In genomic region chr10:60209874-60210584, GRCh38 we compare ENCODE assay signal across 17 cellular contexts.
DNase-seq lines count a peak whose midpoint lies in the region; ATAC-seq and TF ChIP-seq lines count a peak whose summit lies in the region.
"Had no signal": no experiment of that assay in that cellular context is flagged by ENCODE, and none has a peak within 500 bp of the region (broad histone marks: within the 10 kb centered on the region; RNA-seq: fewer than 3 reads in every experiment).

No MANE protein-coding gene starts in this region.

- intact Hi-C loops in CD4-positive, alpha-beta memory T cell (cut with micrococcal nuclease): loop anchor here (10.0 kb wide), 1 partner anchor 585 kb away; no protein-coding TSS in a partner anchor

- H3K79me1 ChIP-seq in mesendoderm (ENCODE audit: low read length): no peaks in the 10 kb centered on the region

- H3K79me2 ChIP-seq in GM23338 (replicated peaks; ENCODE audit: insufficient read depth) (no peaks in the 10 kb centered on the region), mesendoderm (ENCODE audit: control insufficient read depth, insufficient read depth, low read length) (no peaks in the 10 kb centered on the region)

- no peak overlapping the region for H3K9ac ChIP-seq in mesendoderm (ENCODE audit: low read length)

- no CpG with 5 or more reads among the region's 7 CpGs for WGBS in mesendoderm (ENCODE audit: extremely low coverage, insufficient coverage, low lambda C conversion rate)

- H2BK5ac ChIP-seq in mesendoderm (ENCODE audit: low read length): no peak overlapping the region

- H3K9me3 ChIP-seq in CD4-positive, alpha-beta memory T cell (ENCODE audit: control insufficient read depth in 1 of 2, low read length in 2 of 2): no peaks in the 10 kb centered on the region
- H3K9me3 ChIP-seq: right atrium auricular region had no signal

- POLR2A ChIA-PET in CD4-positive, alpha-beta memory T cell (lab: Charles Lee; ENCODE audit: partially characterized antibody): no interaction called here
- POLR2A ChIA-PET in activated CD4-positive, alpha-beta memory T cell treated with anti-CD3 and anti-CD28 coated beads, Interleukin-2, amount 10 ng/mL, durations not matched to agents 7 days and 5 days (lab: Charles Lee): no interaction called here

- H3F3A ChIP-seq in GM23338 (replicated peaks; ENCODE audit: low read depth): no peaks in the 10 kb centered on the region

- H3K27me3 Mint-ChIP-seq in CD4-positive, alpha-beta memory T cell: no peaks in the 10 kb centered on the region
- H3K27me3 Mint-ChIP-seq in GM23338 (ENCODE audit: insufficient read depth, low read depth, poor library complexity): peaks cover 4% of the 10 kb centered on the region
- no peaks in the 10 kb centered on the region for H3K27me3 Mint-ChIP-seq in activated CD4-positive, alpha-beta memory T cell treated with anti-CD3 and anti-CD28 coated beads, Interleukin-2, amount 10 ng/mL, durations not matched to agents 7 days and 5 days

- H2BK120ac ChIP-seq in mesendoderm (ENCODE audit: low read depth, low read length): no peak overlapping the region

- no peaks in the 10 kb centered on the region for H4K20me1 ChIP-seq in GM23338 (replicated peaks; ENCODE audit: insufficient read depth)

- H3K4me1 ChIP-seq in CD4-positive, alpha-beta memory T cell (ENCODE audit: insufficient read depth, low read length): peaks cover 18% of the 10 kb centered on the region
- H3K4me1 ChIP-seq in GM23338 (ENCODE audit: insufficient read depth) (no peaks in the 10 kb centered on the region), mesendoderm (ENCODE audit: control insufficient read depth, low read depth, low read length) (no peaks in the 10 kb centered on the region)
- H3K4me1 ChIP-seq: right atrium auricular region had no signal

- peak overlapping the region in 5 of 7 donors; percentile 4 to 91 (median 81) for H3K27ac Mint-ChIP-seq in CD4-positive, alpha-beta memory T cell
- H3K27ac Mint-ChIP-seq in GM23338: no peak overlapping the region
- H3K27ac Mint-ChIP-seq in activated CD4-positive, alpha-beta memory T cell treated with anti-CD3 and anti-CD28 coated beads, Interleukin-2, amount 10 ng/mL, durations not matched to agents 7 days and 5 days: peak overlapping the region; percentile 44
- H3K27ac Mint-ChIP-seq: natural killer cell had no signal

- no peak overlapping the region for H4K8ac ChIP-seq in mesendoderm (ENCODE audit: low read depth, low read length)

- H4K5ac ChIP-seq in mesendoderm (ENCODE audit: low read length): no peak overlapping the region

- H2AFZ ChIP-seq in GM23338: no peak overlapping the region

- no peaks in the 10 kb centered on the region for H3K36me3 ChIP-seq in CD4-positive, alpha-beta memory T cell (ENCODE audit: insufficient read depth, low read length)
- no peaks in the 10 kb centered on the region for H3K36me3 ChIP-seq in GM23338 (ENCODE audit: insufficient read depth)
- no peaks in the 10 kb centered on the region for H3K36me3 ChIP-seq in mesendoderm (ENCODE audit: control insufficient read depth, insufficient read depth, low read length)

- H3K9me2 ChIP-seq in GM23338 (ENCODE audit: insufficient read depth): no peaks in the 10 kb centered on the region

- peak overlapping the region; percentile 25; the same call in 1 of the 2 replicates for H3K4me2 ChIP-seq in GM23338
- no peak overlapping the region for H3K4me2 ChIP-seq in mesendoderm (ENCODE audit: low read length)

- TF ChIP-seq CTCF in GM23338 (conservative IDR thresholded peaks at IDR 0.05; ENCODE audit: low read depth in 2 of 2): no peak

- peaks cover 29 to 39% (median 31%) of the 10 kb centered on the region in 4 donors for H3K4me1 Mint-ChIP-seq in CD4-positive, alpha-beta memory T cell
- H3K4me1 Mint-ChIP-seq in GM23338: peaks cover 13% of the 10 kb centered on the region
- peaks cover 30% of the 10 kb centered on the region for H3K4me1 Mint-ChIP-seq in activated CD4-positive, alpha-beta memory T cell treated with anti-CD3 and anti-CD28 coated beads, Interleukin-2, amount 10 ng/mL, durations not matched to agents 7 days and 5 days

- DNase-seq in CD4-positive, alpha-beta memory T cell: no peak
- DNase-seq in GM23338 (ENCODE audit: low spot score): peak; percentile 38
- DNase-seq in activated CD4-positive, alpha-beta memory T cell treated with anti-CD3 and anti-CD28 coated beads, Interleukin-2, amount 10 ng/mL, durations not matched to agents 7 days and 5 days: no peak
- DNase-seq in mesendoderm: peak; percentile 48
- no peak for DNase-seq in glomerular visceral epithelial cell (ENCODE audit: extremely low spot score)
- DNase-seq in stimulated activated CD4-positive, alpha-beta T cell treated with anti-CD3 and anti-CD28 coated beads, Interleukin-4, amount 100 ng/mL, for 24 hours: no peak
- DNase-seq: activated CD4-positive, CD25-positive, alpha-beta regulatory T cell treated with anti-CD3 and anti-CD28 coated beads, Interleukin-2, amount 50 U/mL, for 72 hours; activated gamma-delta T cell treated with Interleukin-2 at 50 U/mL for 16 hours; caudate nucleus; KG1; left colon; natural killer cell; NCI-H2081; stimulated activated CD4-positive, alpha-beta T cell treated with anti-CD3 and anti-CD28 coated beads, Interleukin-2, amount 100 ng/mL, for 48 hours had no signal

- peaks cover 24 to 30% of the 10 kb centered on the region in 2 donors for H3K36me3 Mint-ChIP-seq in CD4-positive, alpha-beta memory T cell
- no peaks in the 10 kb centered on the region for H3K36me3 Mint-ChIP-seq in GM23338 (ENCODE audit: low read depth)
- H3K36me3 Mint-ChIP-seq in activated CD4-positive, alpha-beta memory T cell treated with anti-CD3 and anti-CD28 coated beads, Interleukin-2, amount 10 ng/mL, durations not matched to agents 7 days and 5 days (ENCODE audit: low read depth): peaks cover 16% of the 10 kb centered on the region
- H3K36me3 Mint-ChIP-seq: natural killer cell had no signal

- H2BK15ac ChIP-seq in mesendoderm (replicated peaks; ENCODE audit: low read depth): no peak overlapping the region

- CTCF ChIA-PET in CD4-positive, alpha-beta memory T cell (lab: Charles Lee; ENCODE audit: partially characterized antibody): interaction anchor here (1.3 to 1.5 kb wide), 2 partner anchors 96 to 558 kb away, joined by 3 to 5 read pairs; no protein-coding TSS in a partner anchor
- CTCF ChIA-PET in activated CD4-positive, alpha-beta memory T cell treated with anti-CD3 and anti-CD28 coated beads, Interleukin-2, amount 10 ng/mL, durations not matched to agents 7 days and 5 days (lab: Charles Lee): interaction anchor here (1.1 to 8.7 kb wide), 6 partner anchors 11 to 436 kb away, joined by 3 to 43 read pairs (median 3); no protein-coding TSS in a partner anchor

- H2AK5ac ChIP-seq in mesendoderm (ENCODE audit: low read length): no peak overlapping the region

- no peak overlapping the region for H3K23ac ChIP-seq in mesendoderm (ENCODE audit: low read length)

- H3K27ac ChIP-seq in CD4-positive, alpha-beta memory T cell (ENCODE audit: low read depth, low read length): no peak overlapping the region
- H3K27ac ChIP-seq in GM23338 (ENCODE audit: low read depth) (no peak overlapping the region), mesendoderm (ENCODE audit: low read depth, low read length) (no peak overlapping the region)
- H3K27ac ChIP-seq: C4-2B, right atrium auricular region had no signal

- H3K9me3 Mint-ChIP-seq in CD4-positive, alpha-beta memory T cell: peaks cover 0 to 19% (median 7%) of the 10 kb centered on the region in 8 donors
- H3K9me3 Mint-ChIP-seq in GM23338: no peaks in the 10 kb centered on the region
- H3K9me3 Mint-ChIP-seq in activated CD4-positive, alpha-beta memory T cell treated with anti-CD3 and anti-CD28 coated beads, Interleukin-2, amount 10 ng/mL, durations not matched to agents 7 days and 5 days: no peaks in the 10 kb centered on the region

- no peak; the same call in 2 of the 3 replicates for ATAC-seq in GM23338
- no peak for ATAC-seq in GM18858 (IDR thresholded peaks at IDR 0.05; ENCODE audit: unreplicated experiment)
- ATAC-seq: left colon, natural killer cell had no signal

- H3K27me3 ChIP-seq in CD4-positive, alpha-beta memory T cell (ENCODE audit: insufficient read depth, low read length): no peaks in the 10 kb centered on the region
- no peaks in the 10 kb centered on the region for H3K27me3 ChIP-seq in GM23338 (ENCODE audit: insufficient read depth)
- H3K27me3 ChIP-seq in mesendoderm (ENCODE audit: insufficient read depth, low read length, poor library complexity): no peaks in the 10 kb centered on the region
- H3K27me3 ChIP-seq: right atrium auricular region had no signal

- H3K18ac ChIP-seq in mesendoderm (ENCODE audit: low read length): no peak overlapping the region

- H3K4me3 Mint-ChIP-seq in CD4-positive, alpha-beta memory T cell: peak overlapping the region in 6 of 8 donors; percentile 0 to 64 (median 28)
- H3K4me3 Mint-ChIP-seq in GM23338: no peak overlapping the region
- no peak overlapping the region for H3K4me3 Mint-ChIP-seq in activated CD4-positive, alpha-beta memory T cell treated with anti-CD3 and anti-CD28 coated beads, Interleukin-2, amount 10 ng/mL, durations not matched to agents 7 days and 5 days
- H3K4me3 Mint-ChIP-seq: natural killer cell had no signal

- H3K4me3 ChIP-seq in CD4-positive, alpha-beta memory T cell (ENCODE audit: low read length in 2 of 2): no peak overlapping the region
- H3K4me3 ChIP-seq in GM23338 (no peak overlapping the region), mesendoderm (ENCODE audit: low read length) (no peak overlapping the region)
- H3K4me3 ChIP-seq: right atrium auricular region had no signal

- H3K56ac ChIP-seq in mesendoderm (ENCODE audit: low read length): no peak overlapping the region

- H3K4ac ChIP-seq in mesendoderm (ENCODE audit: low read depth, low read length): no peak overlapping the region

Comparison
In these comparisons a context has a peak if more than half of its experiments do, and no peak if none do; other contexts are left out.
1. DNase-seq: peak in GM23338 (single experiment) and mesendoderm (single experiment); none in CD4-positive, alpha-beta memory T cell (0 of 5), activated CD4-positive, alpha-beta memory T cell treated with anti-CD3 and anti-CD28 coated beads, Interleukin-2, amount 10 ng/mL, durations not matched to agents 7 days and 5 days (single experiment), glomerular visceral epithelial cell (single experiment) and stimulated activated CD4-positive, alpha-beta T cell treated with anti-CD3 and anti-CD28 coated beads, Interleukin-4, amount 100 ng/mL, for 24 hours (single experiment).
2. H3K4me3 Mint-ChIP-seq: peak in CD4-positive, alpha-beta memory T cell (6 of 8); none in GM23338 (single experiment) and activated CD4-positive, alpha-beta memory T cell treated with anti-CD3 and anti-CD28 coated beads, Interleukin-2, amount 10 ng/mL, durations not matched to agents 7 days and 5 days (single experiment).